Comparison of ENCODE assay signal across 1 cellular context in genomic region chr1:175420491-175420827, GRCh38.
TF ChIP-seq lines count a peak whose summit lies in the region.

No MANE protein-coding gene starts in this region.

TF ChIP-seq in HCT116, 20 proteins besides CTCF, POLR2A, EP300 and RAD21 (continued from another document):
- TF ChIP-seq REST (IDR thresholded peaks at IDR 0.05; ENCODE audit: low read depth), result no peak
- TF ChIP-seq CEBPB (IDR thresholded peaks at IDR 0.05; ENCODE audit: low read depth), result no peak
- TF ChIP-seq SP1 (IDR thresholded peaks at IDR 0.05; ENCODE audit: low read depth), result no peak
TF ChIP-seq in HCT116: peak in this region for 1.
